ENCODE assay signal across 36 cellular contexts in genomic region chr11:72283947-72284346, GRCh38. TPM values are rescaled to one million over a fixed set of nuclear protein-coding genes. Genes with fewer than 3 reads are reported as not detected.
"Had no signal": no experiment of that assay in that cellular context is flagged by ENCODE, and none has a peak within 500 bp of the region (broad histone marks: within the 10 kb centered on the region; RNA-seq: fewer than 3 reads in every experiment).

No MANE protein-coding gene starts in this region.

- H3K4me1 ChIP-seq: ascending aorta had no signal

- H3K4me3 Mint-ChIP-seq: activated B cell treated with CpG ODN at 0.5 μM for 24 hours; activated CD4-positive, alpha-beta memory T cell treated with anti-CD3 and anti-CD28 coated beads, Interleukin-2, amount 10 ng/mL, durations not matched to agents 7 days and 5 days; activated CD4-positive, alpha-beta T cell treated with anti-CD3 and anti-CD28 coated beads, Interleukin-2, amount 10 ng/mL, durations not matched to agents 24 days and 14 days; activated CD8-positive, alpha-beta memory T cell treated with anti-CD3 and anti-CD28 coated beads, Interleukin-2, amount 10 ng/mL, durations not matched to agents 7 days and 5 days; activated CD8-positive, alpha-beta T cell treated with anti-CD3 and anti-CD28 coated beads, Interleukin-2, amount 10 ng/mL, durations not matched to agents 7 days and 5 days; activated naive CD4-positive, alpha-beta T cell treated with anti-CD3 and anti-CD28 coated beads, Interleukin-2, amount 10 ng/mL, durations not matched to agents 7 days and 5 days; activated naive CD4-positive, alpha-beta T cell treated with anti-CD3 and anti-CD28 coated beads, Interleukin-2, amount 50 U/mL, for 24 hours; activated naive CD8-positive, alpha-beta T cell; activated naive CD8-positive, alpha-beta T cell treated with anti-CD3 and anti-CD28 coated beads, Interleukin-2, amount 10 ng/mL, durations not matched to agents 7 days and 5 days; activated naive CD8-positive, alpha-beta T cell treated with anti-CD3 and anti-CD28 coated beads, Interleukin-2, amount 50 U/mL, for 24 hours; activated T-cell treated with anti-CD3 and anti-CD28 coated beads, Interleukin-2, amount 50 U/mL, for 24 hours; brain; T-helper 2 cell treated with Interferon-gamma antibody and Interleukin-4, amounts not matched to agents 5 μg/mL and 100 μg/mL, for 36 hours had no signal

- FAIRE-seq: colon, TTC549 had no signal

- H3K9me3 ChIP-seq: ascending aorta had no signal

- H3K36me3 Mint-ChIP-seq: activated CD8-positive, alpha-beta memory T cell treated with anti-CD3 and anti-CD28 coated beads, Interleukin-2, amount 10 ng/mL, durations not matched to agents 7 days and 5 days; activated naive CD4-positive, alpha-beta T cell treated with anti-CD3 and anti-CD28 coated beads, Interleukin-2, amount 10 ng/mL, durations not matched to agents 7 days and 5 days; activated naive CD8-positive, alpha-beta T cell; activated naive CD8-positive, alpha-beta T cell treated with anti-CD3 and anti-CD28 coated beads, Interleukin-2, amount 10 ng/mL, durations not matched to agents 7 days and 5 days; brain had no signal

- H3K27me3 ChIP-seq: ascending aorta had no signal

- DNase-seq: activated B cell treated with CpG ODN at 0.5 μM for 24 hours; activated CD4-positive, alpha-beta memory T cell treated with anti-CD3 and anti-CD28 coated beads, Interleukin-2, amount 10 ng/mL, durations not matched to agents 7 days and 5 days; activated CD4-positive, alpha-beta T cell treated with anti-CD3 and anti-CD28 coated beads for 4 hours; activated CD4-positive, alpha-beta T cell treated with anti-CD3 and anti-CD28 coated beads, Interleukin-2, amount 10 ng/mL, durations not matched to agents 24 days and 14 days; activated CD4-positive, alpha-beta T cell treated with anti-CD3 and anti-CD28 coated beads, Interleukin-2, amount 50 U/mL, for 1 hour; activated CD4-positive, alpha-beta T cell treated with anti-CD3 and anti-CD28 coated beads, Interleukin-2, amount 50 U/mL, for 4 hours; activated CD4-positive, CD25-positive, alpha-beta regulatory T cell treated with anti-CD3 and anti-CD28 coated beads, Interleukin-2, amount 50 U/mL, for 72 hours; activated CD8-positive, alpha-beta memory T cell treated with anti-CD3 and anti-CD28 coated beads for 24 hours; activated CD8-positive, alpha-beta memory T cell treated with anti-CD3 and anti-CD28 coated beads, Interleukin-2, amount 10 ng/mL, durations not matched to agents 7 days and 5 days; activated CD8-positive, alpha-beta memory T cell treated with anti-CD3 and anti-CD28 coated beads, Interleukin-2, amount 50 U/mL, for 48 hours; activated CD8-positive, alpha-beta T cell treated with anti-CD3 and anti-CD28 coated beads, Interleukin-2, amount 10 ng/mL, durations not matched to agents 7 days and 5 days; activated effector memory CD4-positive, alpha-beta T cell treated with Interleukin-2 at 50 U/mL for 16 hours; activated gamma-delta T cell; activated naive CD4-positive, alpha-beta T cell treated with anti-CD3 and anti-CD28 coated beads, Interleukin-2, amount 10 ng/mL, durations not matched to agents 7 days and 5 days; activated naive CD4-positive, alpha-beta T cell treated with Interleukin-2 at 50 U/mL for 16 hours; activated naive CD8-positive, alpha-beta T cell treated with anti-CD3 and anti-CD28 coated beads, Interleukin-2, amount 10 ng/mL, durations not matched to agents 7 days and 5 days; activated naive CD8-positive, alpha-beta T cell treated with anti-CD3 and anti-CD28 coated beads, Interleukin-2, amount 50 U/mL, for 24 hours; activated T-cell treated with anti-CD3 and anti-CD28 coated beads, Interleukin-2, amount 50 U/mL, for 24 hours; activated T-cell treated with anti-CD3 and anti-CD28 coated beads, Interleukin-2, amount 50 U/mL, for 48 hours; amygdala; anterior cingulate cortex; central memory CD4-positive, alpha-beta T cell; T-helper 2 cell; T-helper 9 cell had no signal

- H3K9me3 Mint-ChIP-seq: activated B cell treated with CpG ODN at 0.5 μM for 24 hours; activated CD4-positive, alpha-beta memory T cell treated with anti-CD3 and anti-CD28 coated beads, Interleukin-2, amount 10 ng/mL, durations not matched to agents 7 days and 5 days; activated CD4-positive, alpha-beta T cell treated with anti-CD3 and anti-CD28 coated beads, Interleukin-2, amount 10 ng/mL, durations not matched to agents 24 days and 14 days; activated naive CD4-positive, alpha-beta T cell treated with anti-CD3 and anti-CD28 coated beads, Interleukin-2, amount 10 ng/mL, durations not matched to agents 7 days and 5 days; activated naive CD4-positive, alpha-beta T cell treated with anti-CD3 and anti-CD28 coated beads, Interleukin-2, amount 50 U/mL, for 24 hours; activated naive CD8-positive, alpha-beta T cell treated with anti-CD3 and anti-CD28 coated beads, Interleukin-2, amount 10 ng/mL, durations not matched to agents 7 days and 5 days; activated T-cell treated with anti-CD3 and anti-CD28 coated beads, Interleukin-2, amount 50 U/mL, for 24 hours; activated T-helper 2 cell treated with anti-CD3 and anti-CD28 coated beads, Interferon-gamma antibody, Interleukin-2, Interleukin-4, amounts not matched to agents 10 μg/mL and 5 μg/mL and 100 μg/mL, durations not matched to agents 14 hours and 24 hours and 36 hours; T-helper 2 cell treated with Interferon-gamma antibody and Interleukin-4, amounts not matched to agents 5 μg/mL and 100 μg/mL, for 36 hours had no signal

- ATAC-seq: activated CD8-positive, alpha-beta memory T cell treated with anti-CD3 and anti-CD28 coated beads, Interleukin-2, amount 10 ng/mL, durations not matched to agents 7 days and 5 days; activated CD8-positive, alpha-beta T cell treated with anti-CD3 and anti-CD28 coated beads, Interleukin-2, amount 10 ng/mL, durations not matched to agents 7 days and 5 days; activated naive CD8-positive, alpha-beta T cell treated with anti-CD3 and anti-CD28 coated beads, Interleukin-2, amount 50 U/mL, for 24 hours had no signal

- H3K27ac Mint-ChIP-seq: activated B cell treated with CpG ODN at 0.5 μM for 24 hours; activated CD4-positive, alpha-beta memory T cell treated with anti-CD3 and anti-CD28 coated beads, Interleukin-2, amount 10 ng/mL, durations not matched to agents 7 days and 5 days; activated CD4-positive, alpha-beta T cell treated with anti-CD3 and anti-CD28 coated beads, Interleukin-2, amount 10 ng/mL, durations not matched to agents 24 days and 14 days; activated CD8-positive, alpha-beta memory T cell treated with anti-CD3 and anti-CD28 coated beads, Interleukin-2, amount 10 ng/mL, durations not matched to agents 7 days and 5 days; activated CD8-positive, alpha-beta T cell treated with anti-CD3 and anti-CD28 coated beads, Interleukin-2, amount 10 ng/mL, durations not matched to agents 7 days and 5 days; activated naive CD4-positive, alpha-beta T cell treated with anti-CD3 and anti-CD28 coated beads, Interleukin-2, amount 10 ng/mL, durations not matched to agents 7 days and 5 days; activated naive CD4-positive, alpha-beta T cell treated with anti-CD3 and anti-CD28 coated beads, Interleukin-2, amount 50 U/mL, for 24 hours; activated naive CD8-positive, alpha-beta T cell; activated naive CD8-positive, alpha-beta T cell treated with anti-CD3 and anti-CD28 coated beads, Interleukin-2, amount 10 ng/mL, durations not matched to agents 7 days and 5 days; activated naive CD8-positive, alpha-beta T cell treated with anti-CD3 and anti-CD28 coated beads, Interleukin-2, amount 50 U/mL, for 24 hours; activated T-cell treated with anti-CD3 and anti-CD28 coated beads, Interleukin-2, amount 50 U/mL, for 24 hours; activated T-helper 2 cell treated with anti-CD3 and anti-CD28 coated beads, Interferon-gamma antibody, Interleukin-2, Interleukin-4, amounts not matched to agents 10 μg/mL and 5 μg/mL and 100 μg/mL, durations not matched to agents 14 hours and 24 hours and 36 hours; brain; T-helper 2 cell treated with Interferon-gamma antibody and Interleukin-4, amounts not matched to agents 5 μg/mL and 100 μg/mL, for 36 hours had no signal

- H3K4me3 ChIP-seq: ascending aorta had no signal

- H3K36me3 ChIP-seq: ascending aorta had no signal

- H3K27ac ChIP-seq: ascending aorta, VCaP had no signal

- H3K4me1 Mint-ChIP-seq: activated B cell treated with CpG ODN at 0.5 μM for 24 hours; activated CD4-positive, alpha-beta memory T cell treated with anti-CD3 and anti-CD28 coated beads, Interleukin-2, amount 10 ng/mL, durations not matched to agents 7 days and 5 days; activated CD4-positive, alpha-beta T cell treated with anti-CD3 and anti-CD28 coated beads, Interleukin-2, amount 10 ng/mL, durations not matched to agents 24 days and 14 days; activated CD8-positive, alpha-beta memory T cell treated with anti-CD3 and anti-CD28 coated beads, Interleukin-2, amount 10 ng/mL, durations not matched to agents 7 days and 5 days; activated naive CD4-positive, alpha-beta T cell treated with anti-CD3 and anti-CD28 coated beads, Interleukin-2, amount 10 ng/mL, durations not matched to agents 7 days and 5 days; activated naive CD4-positive, alpha-beta T cell treated with anti-CD3 and anti-CD28 coated beads, Interleukin-2, amount 50 U/mL, for 24 hours; activated naive CD8-positive, alpha-beta T cell treated with anti-CD3 and anti-CD28 coated beads, Interleukin-2, amount 10 ng/mL, durations not matched to agents 7 days and 5 days; activated naive CD8-positive, alpha-beta T cell treated with anti-CD3 and anti-CD28 coated beads, Interleukin-2, amount 50 U/mL, for 24 hours; brain had no signal

RNA-seq across cellular contexts. Expression of gene PHOX2A, which starts 40.0 kb away (rescaled TPM):
- total RNA-seq: activated B cell treated with CpG ODN at 0.5 μM for 24 hours; activated CD4-positive, alpha-beta memory T cell treated with anti-CD3 and anti-CD28 coated beads, Interleukin-2, amount 10 ng/mL, durations not matched to agents 7 days and 5 days; activated CD4-positive, alpha-beta T cell treated with anti-CD3 and anti-CD28 coated beads, Interleukin-2, amount 10 ng/mL, durations not matched to agents 24 days and 14 days; activated CD8-positive, alpha-beta memory T cell treated with anti-CD3 and anti-CD28 coated beads, Interleukin-2, amount 10 ng/mL, durations not matched to agents 7 days and 5 days; activated CD8-positive, alpha-beta T cell treated with anti-CD3 and anti-CD28 coated beads, Interleukin-2, amount 10 ng/mL, durations not matched to agents 7 days and 5 days; activated naive CD8-positive, alpha-beta T cell treated with anti-CD3 and anti-CD28 coated beads, Interleukin-2, amount 10 ng/mL, durations not matched to agents 7 days and 5 days; activated T-helper 2 cell treated with anti-CD3 and anti-CD28 coated beads, Interferon-gamma antibody, Interleukin-2, Interleukin-4, amounts not matched to agents 10 μg/mL and 5 μg/mL and 100 μg/mL, durations not matched to agents 14 hours and 24 hours and 36 hours; ascending aorta; cardiac septum; cerebellum; T-helper 1 cell treated with Interleukin-12 subunit alpha and Interleukin-12 subunit beta and Interleukin-4 antibody, amounts not matched to agents 30 ng/mL and 1 ng/mL, for 36 hours had no signal
